In genomic region chr1:8374812-8375211, GRCh38 we compare ENCODE assay signal across 8 cellular contexts. TPM values are rescaled to one million over a fixed set of nuclear protein-coding genes. Genes with fewer than 3 reads are reported as not detected.
DNase-seq lines count a peak whose midpoint lies in the region; ATAC-seq and TF ChIP-seq lines count a peak whose summit lies in the region.

No MANE protein-coding gene starts in this region.

- ATAC-seq in T-helper 17 cell (peak; percentile 51), GM18517 (IDR thresholded peaks at IDR 0.05; ENCODE audit: unreplicated experiment) (no peak), HG03108 (IDR thresholded peaks at IDR 0.05; ENCODE audit: unreplicated experiment) (no peak)
- no peak for ATAC-seq in stimulated activated memory B cell treated with anti-CD40 and anti-IgM and Interleukin-4, amounts not matched to agents 10 μg/mL and 1 μg/mL and 100 μg/mL, for 72 hours

- peak; percentile 12 to 34 for DNase-seq in AML-193 (lab: John Stamatoyannopoulos, UW)
- DNase-seq in GM13977 (ENCODE audit: low spot score), result no peak
- no peak for DNase-seq in T-helper 17 cell
- peak; percentile 67 for DNase-seq in fibroblast of mammary gland (ENCODE audit: low read depth)
- DNase-seq in NCI-H146 (lab: John Stamatoyannopoulos, UW), result no peak

- H3K4me3 Mint-ChIP-seq in T-helper 17 cell, result peak overlapping the region; percentile 85
- no peak overlapping the region for H3K4me3 Mint-ChIP-seq in stimulated activated memory B cell treated with anti-CD40 and anti-IgM and Interleukin-4, amounts not matched to agents 10 μg/mL and 1 μg/mL and 100 μg/mL, for 72 hours

- peaks cover 3% of the 10 kb centered on the region for H3K36me3 Mint-ChIP-seq in T-helper 17 cell (ENCODE audit: low read depth)
- peaks cover 29% of the 10 kb centered on the region for H3K36me3 Mint-ChIP-seq in stimulated activated memory B cell treated with anti-CD40 and anti-IgM and Interleukin-4, amounts not matched to agents 10 μg/mL and 1 μg/mL and 100 μg/mL, for 72 hours

- no peaks in the 10 kb centered on the region for H3K9me3 Mint-ChIP-seq in stimulated activated memory B cell treated with anti-CD40 and anti-IgM and Interleukin-4, amounts not matched to agents 10 μg/mL and 1 μg/mL and 100 μg/mL, for 72 hours

- H3K4me1 Mint-ChIP-seq in T-helper 17 cell, result peaks cover 59% of the 10 kb centered on the region
- H3K4me1 Mint-ChIP-seq in stimulated activated memory B cell treated with anti-CD40 and anti-IgM and Interleukin-4, amounts not matched to agents 10 μg/mL and 1 μg/mL and 100 μg/mL, for 72 hours, result peaks cover 69% of the 10 kb centered on the region

- TF ChIP-seq CTCF in GM13977 (IDR thresholded peaks at IDR 0.05; ENCODE audit: extremely low read depth, insufficient read depth, missing control alignments) (peak; percentile 37), fibroblast of mammary gland (conservative IDR thresholded peaks at IDR 0.05; ENCODE audit: control insufficient read depth, insufficient read depth, low read depth, low read length) (peak; percentile 59)

- no peak overlapping the region for H3K4me3 ChIP-seq in fibroblast of mammary gland (ENCODE audit: control insufficient read depth, low read depth, low read length)

- H3K27ac Mint-ChIP-seq in T-helper 17 cell, result peak overlapping the region; percentile 90
- peak overlapping the region; percentile 73 for H3K27ac Mint-ChIP-seq in stimulated activated memory B cell treated with anti-CD40 and anti-IgM and Interleukin-4, amounts not matched to agents 10 μg/mL and 1 μg/mL and 100 μg/mL, for 72 hours

- in situ Hi-C loops in GM13977 (cut with MboI; ENCODE audit: low pct_unique_long_range_greater_than_20kb, low sequenced_read_pairs, unreplicated experiment), result no loop called here

- no peaks in the 10 kb centered on the region for H3K27me3 Mint-ChIP-seq in T-helper 17 cell
- no peaks in the 10 kb centered on the region for H3K27me3 Mint-ChIP-seq in stimulated activated memory B cell treated with anti-CD40 and anti-IgM and Interleukin-4, amounts not matched to agents 10 μg/mL and 1 μg/mL and 100 μg/mL, for 72 hours

- H3K9me3 ChIP-seq in T-helper 17 cell (ENCODE audit: control insufficient read depth, low read length, poor library complexity, severe bottlenecking), result no peaks in the 10 kb centered on the region

RNA-seq across cellular contexts. Expression of gene SLC45A1, which starts 56.9 kb away (rescaled TPM):
- under 1 TPM; 0.65 to 0.70 TPM for total RNA-seq in T-helper 17 cell

Comparison
In these comparisons a context has a peak if more than half of its experiments do, and no peak if none do; other contexts are left out.
1. DNase-seq: peak in AML-193 (2 of 2) and fibroblast of mammary gland (single experiment); none in GM13977 (single experiment), T-helper 17 cell (0 of 3) and NCI-H146 (single experiment).